ENCODE assay signal across 8 cellular contexts in the genomic region with DNA sequence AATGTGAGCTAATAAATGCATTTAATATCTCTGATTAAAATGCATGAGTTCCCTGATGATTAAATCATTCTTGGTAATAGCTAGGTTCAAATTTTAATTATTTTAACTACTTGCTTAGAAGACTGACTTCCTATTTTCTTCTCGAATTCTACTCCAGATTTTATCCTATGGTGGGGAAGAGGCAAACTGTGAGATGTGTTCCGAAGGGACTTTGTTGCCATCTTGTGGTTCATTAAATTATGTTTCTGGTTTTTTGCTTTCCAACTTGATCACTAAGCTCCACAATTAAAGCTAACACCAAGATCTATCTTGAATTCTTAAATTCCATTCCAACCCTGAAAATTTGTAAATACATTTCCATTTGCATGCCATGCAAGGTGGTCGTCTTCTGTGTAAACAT.
DNase-seq lines count a peak whose midpoint lies in the region; ATAC-seq, FAIRE-seq and TF ChIP-seq lines count a peak whose summit lies in the region.

No MANE protein-coding gene starts in this region.

- FAIRE-seq in TTC549 (lab: Jason Lieb, UNC): peak; percentile 90

- H3K9me3 ChIP-seq in DOHH2 (ENCODE audit: control insufficient read depth, insufficient read depth, low read length) (no peaks in the 10 kb centered on the region), gastroesophageal sphincter (no peaks in the 10 kb centered on the region)

- H3K4me3 ChIP-seq in DOHH2 (ENCODE audit: low read length) (no peak overlapping the region), NB4 (ENCODE audit: low read depth, low read length) (no peak overlapping the region), gastroesophageal sphincter (no peak overlapping the region)

- H3K27ac ChIP-seq in DOHH2 (ENCODE audit: low read depth, low read length) (no peak overlapping the region), gastroesophageal sphincter (no peak overlapping the region)

- no peak for TF ChIP-seq POLR2A in NB4 (IDR thresholded peaks at IDR 0.05; ENCODE audit: extremely low read depth, insufficient read length)
- TF ChIP-seq POLR2A in gastroesophageal sphincter (IDR thresholded peaks at IDR 0.05): no peak

- ATAC-seq in GM21360 (IDR thresholded peaks at IDR 0.05; ENCODE audit: unreplicated experiment): no peak
- no peak for ATAC-seq in gastroesophageal sphincter
- ATAC-seq in GM21825 (IDR thresholded peaks at IDR 0.05; ENCODE audit: unreplicated experiment): no peak

- no peaks in the 10 kb centered on the region for H3K4me1 ChIP-seq in DOHH2 (ENCODE audit: control insufficient read depth, low read length)
- H3K4me1 ChIP-seq in gastroesophageal sphincter: no peaks in the 10 kb centered on the region

- 7 to 30% methylated on average over 3 of the region's 3 CpGs for WGBS in gastroesophageal sphincter (ENCODE audit: low coverage in 1 of 2), 2 donors

- DNase-seq in NB4 (ENCODE audit: low read depth) (peak; percentile 47), kidney tubule cell (ENCODE audit: low spot score) (peak; percentile 31), NCI-H1048 (lab: John Stamatoyannopoulos, UW) (no peak)

- no peak for TF ChIP-seq EP300 in gastroesophageal sphincter (IDR thresholded peaks at IDR 0.05)

- no peaks in the 10 kb centered on the region for H4K20me1 ChIP-seq in DOHH2 (ENCODE audit: control insufficient read depth, insufficient read depth, low read depth, low read length)

- H3K36me3 ChIP-seq in DOHH2 (ENCODE audit: control insufficient read depth, low read length): no peaks in the 10 kb centered on the region
- no peaks in the 10 kb centered on the region for H3K36me3 ChIP-seq in gastroesophageal sphincter

- peak; percentile 27 for TF ChIP-seq CTCF in DOHH2 (IDR thresholded peaks at IDR 0.05; ENCODE audit: low read depth, low read length, poor library complexity, severe bottlenecking)
- no peak for TF ChIP-seq CTCF in NB4 (IDR thresholded peaks at IDR 0.05; ENCODE audit: low read depth, low read length)
- TF ChIP-seq CTCF in gastroesophageal sphincter (IDR thresholded peaks at IDR 0.05): peak in 1 of 4 experiments; percentile 29

- H3K4me2 ChIP-seq in DOHH2 (ENCODE audit: low read length): no peak overlapping the region

- H3F3A ChIP-seq in DOHH2 (ENCODE audit: control insufficient read depth, insufficient read depth): no peaks in the 10 kb centered on the region

- no peaks in the 10 kb centered on the region for H3K79me2 ChIP-seq in DOHH2 (ENCODE audit: control insufficient read depth, low read length)

- H3K27me3 ChIP-seq in DOHH2 (ENCODE audit: control insufficient read depth, low read length) (no peaks in the 10 kb centered on the region), gastroesophageal sphincter (no peaks in the 10 kb centered on the region)

- H3K9me2 ChIP-seq in DOHH2 (replicated peaks; ENCODE audit: control insufficient read depth, low read length): no peaks in the 10 kb centered on the region
